8 cellular contexts compared by ENCODE assay signal in the genomic region with DNA sequence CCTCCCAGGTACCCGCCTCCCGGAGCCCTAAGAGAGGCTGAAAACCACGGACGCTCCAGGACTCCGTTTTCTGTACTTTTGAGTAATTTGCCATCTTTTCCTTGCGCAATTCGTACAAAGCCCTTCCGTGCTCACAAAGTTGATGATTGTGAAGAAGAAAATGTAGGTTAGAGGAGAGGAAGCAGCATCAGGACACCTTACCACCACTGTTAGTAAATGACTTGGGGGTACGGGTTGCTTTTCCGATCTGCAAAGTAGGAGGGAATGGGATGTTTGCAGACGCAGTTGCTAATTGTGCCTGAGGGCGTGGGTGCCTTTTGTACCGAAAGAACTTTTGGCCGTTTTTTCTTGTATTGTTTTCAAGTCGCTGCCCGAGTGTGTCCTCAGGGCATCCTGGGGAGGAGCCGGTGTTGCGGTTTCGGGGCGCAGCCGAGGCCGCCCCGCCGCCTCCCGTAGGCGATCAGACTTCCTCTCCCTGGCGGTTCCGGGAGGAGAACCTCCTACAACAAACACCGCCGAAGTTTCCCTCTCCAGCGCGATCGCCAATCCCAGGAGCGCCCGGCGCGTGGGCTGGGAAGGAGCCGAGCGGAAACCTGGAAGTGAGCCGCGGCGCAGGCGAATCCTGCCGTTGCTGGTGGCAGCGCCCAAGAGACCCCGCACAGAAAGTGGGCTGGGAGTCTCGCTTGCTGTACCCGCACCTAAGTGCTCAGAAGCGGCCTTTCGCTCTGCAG. TPM values are rescaled to one million over a fixed set of nuclear protein-coding genes. Genes with fewer than 3 reads are reported as not detected.
A peak's percentile ranks its signal among the peaks of the same experiment; 100 is the strongest.
DNase-seq lines count a peak whose midpoint lies in the region; ATAC-seq, FAIRE-seq and TF ChIP-seq lines count a peak whose summit lies in the region.

No MANE protein-coding gene starts in this region.

- H3K9ac ChIP-seq in HUES64 (ENCODE audit: low read depth, low read length): peak overlapping the region; percentile 52

- peaks cover 66% of the 10 kb centered on the region for H3K27me3 ChIP-seq in HUES64 (ENCODE audit: insufficient read depth, low read length)

- CTCF ChIA-PET in Calu3 (lab: Charles Lee): no interaction called here

- peaks cover 57% of the 10 kb centered on the region for H3K36me3 Mint-ChIP-seq in Calu3 (ENCODE audit: insufficient read depth, unreplicated experiment)
- no peaks in the 10 kb centered on the region for H3K36me3 Mint-ChIP-seq in activated T-helper 17 cell treated with anti-CD3 and anti-CD28 coated beads, Interleukin-2, amount 50 U/mL, for 72 hours (ENCODE audit: low read depth)

- intact Hi-C loops in Calu3 (cut with micrococcal nuclease; ENCODE audit: unreplicated experiment) (no loop called here), head of caudate nucleus (cut with DNase I) (no loop called here)

- FAIRE-seq in urothelium cell line (lab: Jason Lieb, UNC): no peak

- peaks cover 24% of the 10 kb centered on the region for H3K4me1 ChIP-seq in HUES64 (ENCODE audit: insufficient read depth, low read length)

- TF ChIP-seq CTCF in Calu3 (IDR thresholded peaks at IDR 0.05; ENCODE audit: unreplicated experiment): no peak

- H3K4me3 ChIP-seq in HUES64 (ENCODE audit: low read length): peak overlapping the region; percentile 76

- H3K9me3 ChIP-seq in HUES64 (ENCODE audit: insufficient read depth, low read depth, low read length): no peaks in the 10 kb centered on the region

- peak overlapping the region; percentile 92 for H3K27ac Mint-ChIP-seq in Calu3 (ENCODE audit: unreplicated experiment)
- H3K27ac Mint-ChIP-seq in activated T-helper 17 cell treated with anti-CD3 and anti-CD28 coated beads, Interleukin-2, amount 50 U/mL, for 72 hours: no peak overlapping the region

- no peak for ATAC-seq in activated T-helper 17 cell treated with anti-CD3 and anti-CD28 coated beads, Interleukin-2, amount 50 U/mL, for 72 hours (replicated peaks)
- no peak for ATAC-seq in HG02642 (IDR thresholded peaks at IDR 0.05; ENCODE audit: poor library complexity, unreplicated experiment)

- under 1% methylated on average over 50 of the region's 50 CpGs for WGBS in HUES64

- no peaks in the 10 kb centered on the region for H3K27me3 Mint-ChIP-seq in Calu3 (ENCODE audit: unreplicated experiment)
- peaks cover 63% of the 10 kb centered on the region for H3K27me3 Mint-ChIP-seq in activated T-helper 17 cell treated with anti-CD3 and anti-CD28 coated beads, Interleukin-2, amount 50 U/mL, for 72 hours

- H3K36me3 ChIP-seq in HUES64 (ENCODE audit: insufficient read depth, low read length): no peaks in the 10 kb centered on the region

- BruUV-seq in Calu3 (replicated peaks; lab: Mats Ljungman, UMichigan): no TSS peak

- H3K4me1 Mint-ChIP-seq in Calu3 (ENCODE audit: low read depth, unreplicated experiment): peaks cover 42% of the 10 kb centered on the region
- H3K4me1 Mint-ChIP-seq in activated T-helper 17 cell treated with anti-CD3 and anti-CD28 coated beads, Interleukin-2, amount 50 U/mL, for 72 hours: peaks cover 8% of the 10 kb centered on the region

- peak overlapping the region; percentile 96 for H3K4me3 Mint-ChIP-seq in Calu3 (ENCODE audit: low read depth, unreplicated experiment)
- peak overlapping the region; percentile 63 for H3K4me3 Mint-ChIP-seq in activated T-helper 17 cell treated with anti-CD3 and anti-CD28 coated beads, Interleukin-2, amount 50 U/mL, for 72 hours

- H3K27ac ChIP-seq in HUES64 (ENCODE audit: low read depth, low read length): no peak overlapping the region

- DNase-seq in Calu3 (peak; percentile 85), head of caudate nucleus (peak in 28 of 42 donors; percentile 8 to 67 (median 28)), occipital lobe (lab: John Stamatoyannopoulos, UW) (peak; percentile 11), inferior parietal cortex (ENCODE audit: extremely low spot score) (no peak), urothelium cell line (ENCODE audit: low spot score) (no peak)

- no peaks in the 10 kb centered on the region for H3K9me3 Mint-ChIP-seq in Calu3 (ENCODE audit: low read depth, unreplicated experiment)
- peaks cover 5% of the 10 kb centered on the region for H3K9me3 Mint-ChIP-seq in activated T-helper 17 cell treated with anti-CD3 and anti-CD28 coated beads, Interleukin-2, amount 50 U/mL, for 72 hours

RNA-seq across cellular contexts. Expression of a gene that starts 1.0 kb away (rescaled TPM):
- total RNA-seq in Calu3 (2022) (76.1 and 111 TPM in 2 replicates), occipital lobe (not detected)
- 6.2 TPM for polyA plus RNA-seq in HUES64 (2013, experiment 1 of 2)
- polyA plus RNA-seq in HUES64 (2013, experiment 2 of 2): 7.0 TPM
- not detected for total RNA-seq in activated T-helper 17 cell treated with anti-CD3 and anti-CD28 coated beads, Interleukin-2, amount 50 U/mL, for 72 hours

Comparison
In these comparisons a context has a peak if more than half of its experiments do, and no peak if none do; other contexts are left out.
1. DNase-seq: peak in Calu3 (single experiment), head of caudate nucleus (28 of 42) and occipital lobe (single experiment); none in inferior parietal cortex (single experiment) and urothelium cell line (single experiment).
2. RNA of a gene that starts 1.0 kb away (total RNA-seq): 76.1 to 111 TPM in Calu3; not detected in activated T-helper 17 cell treated with anti-CD3 and anti-CD28 coated beads, Interleukin-2, amount 50 U/mL, for 72 hours and not detected in occipital lobe (single experiment); every median in the first group is over 10 times any median in the second.